ENCODE assay signal across 17 cellular contexts in genomic region chr13:98338312-98338711, GRCh38.
"Had no signal": no experiment of that assay in that cellular context is flagged by ENCODE, and none has a peak within 500 bp of the region (broad histone marks: within the 10 kb centered on the region; RNA-seq: fewer than 3 reads in every experiment).

No MANE protein-coding gene starts in this region.

- H3K36me3 ChIP-seq: colonic mucosa, gastrocnemius medialis, left ventricle myocardium inferior, ovary, right atrium auricular region had no signal

- H3K27me3 ChIP-seq: colonic mucosa, gastrocnemius medialis, ovary, right atrium auricular region had no signal

- FAIRE-seq: kidney, small intestine, urothelium cell line had no signal

- H3K4me3 Mint-ChIP-seq: naive thymus-derived CD4-positive, alpha-beta T cell had no signal

- DNase-seq: cerebellar nuclear complex; colonic mucosa; dermis blood vessel endothelial cell; gastrocnemius medialis; kidney; left cardiac atrium; left ventricle myocardium inferior; mesendoderm; naive thymus-derived CD4-positive, alpha-beta T cell; ovary; small intestine; stimulated activated CD4-positive, alpha-beta T cell treated with anti-CD3 and anti-CD28 coated beads, Interleukin-12 subunit alpha, Interleukin-12 subunit beta, amount 100 ng/mL, for 4 hours; stimulated activated naive CD4-positive, alpha-beta T cell treated with Interleukin-2 at 50 U/mL for 16 hours; trophoblast cell had no signal

- H3K9me3 ChIP-seq: colonic mucosa, gastrocnemius medialis, left ventricle myocardium inferior, ovary, right atrium auricular region had no signal

- H3K4me1 ChIP-seq: colonic mucosa, gastrocnemius medialis, left ventricle myocardium inferior, right atrium auricular region had no signal

- H3K4me3 ChIP-seq: colonic mucosa, gastrocnemius medialis, left ventricle myocardium inferior, lung, ovary, right atrium auricular region had no signal

- H3K27ac Mint-ChIP-seq: naive thymus-derived CD4-positive, alpha-beta T cell had no signal

- H3K27ac ChIP-seq: colonic mucosa, gastrocnemius medialis, left ventricle myocardium inferior, ovary, right atrium auricular region had no signal
